In the genomic region with DNA sequence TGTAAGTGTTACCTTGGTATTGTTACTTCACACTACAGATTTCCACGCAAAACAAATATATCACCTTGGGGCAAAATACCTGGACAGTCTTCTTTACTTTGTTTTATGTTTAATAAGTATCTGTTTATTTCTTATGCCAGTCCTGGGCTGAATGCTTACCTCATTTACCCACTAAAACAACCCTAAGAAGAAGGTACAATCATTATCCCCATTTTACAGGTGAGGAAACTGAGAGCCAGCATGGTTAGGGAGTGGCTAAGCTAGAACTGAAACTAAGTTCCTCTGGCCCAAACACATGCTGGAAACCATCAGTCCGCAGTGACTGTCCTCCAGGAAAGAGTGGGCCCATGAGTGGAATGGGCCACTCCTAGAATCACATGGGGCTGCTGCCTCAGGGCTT, we compare ENCODE assay signal across 8 cellular contexts. TPM values are rescaled to one million over a fixed set of nuclear protein-coding genes. Genes with fewer than 3 reads are reported as not detected.
"Had no signal": no experiment of that assay in that cellular context is flagged by ENCODE, and none has a peak within 500 bp of the region (broad histone marks: within the 10 kb centered on the region; RNA-seq: fewer than 3 reads in every experiment).

No MANE protein-coding gene starts in this region.

- ATAC-seq: GM12878 had no signal

- DNase-seq: GDM1, GF-D8 had no signal

- FAIRE-seq: G401.6, GM12878, GM12891, GM12892, GM18507, GM19239 had no signal

- H3K4me3 ChIP-seq: GM12878 had no signal

RNA-seq across cellular contexts. Expression of gene GUCA2B, which starts 13.0 kb away (rescaled TPM):
- total RNA-seq: GM12878 had no signal
- polyA plus RNA-seq: GM12878 had no signal

RNA-seq across cellular contexts. Expression of gene GUCA2A, which starts 24.4 kb away (rescaled TPM):
- total RNA-seq: GM12878 had no signal
- polyA plus RNA-seq: GM12878 had no signal
